ENCODE assay signal across 1 cellular context in genomic region chr4:1712216-1713002, GRCh38.
A peak's percentile ranks its signal among the peaks of the same experiment; 100 is the strongest.
TF ChIP-seq lines count a peak whose summit lies in the region.

SLBP (minus strand) TSS chr4:1712319; CDS start chr4:1712188, 131 bp downstream.

TF ChIP-seq in H1, 55 proteins besides CTCF, POLR2A, EP300 and RAD21:
- peak; percentile 67 for TF ChIP-seq CTBP2 (IDR thresholded peaks at IDR 0.05; ENCODE audit: borderline replicate concordance, insufficient read depth, insufficient read length, low read length)
- peak; percentile 14; the same call in 1 of the 2 replicates for TF ChIP-seq CHD2 (IDR thresholded peaks at IDR 0.05; ENCODE audit: low read length)
- TF ChIP-seq MAFK (IDR thresholded peaks at IDR 0.05; ENCODE audit: low read depth, low read length) = no peak
- peak; percentile 92 for TF ChIP-seq MAX (IDR thresholded peaks at IDR 0.05)
- TF ChIP-seq SUZ12 (IDR thresholded peaks at IDR 0.05; ENCODE audit: low read length) = no peak
- TF ChIP-seq ATF2 (IDR thresholded peaks at IDR 0.05; ENCODE audit: low read length) = no peak
- no peak for TF ChIP-seq RNF2 (IDR thresholded peaks at IDR 0.05; ENCODE audit: borderline replicate concordance, low read depth, low read length, missing control alignments, poor library complexity, severe bottlenecking)
- TF ChIP-seq JUN (IDR thresholded peaks at IDR 0.05; ENCODE audit: low read depth, low read length) = no peak
- peak; percentile 1 for TF ChIP-seq NANOG (IDR thresholded peaks at IDR 0.05; ENCODE audit: insufficient read depth, low read depth, low read length, poor library complexity, severe bottlenecking)
- TF ChIP-seq KDM4A (IDR thresholded peaks at IDR 0.05; ENCODE audit: low read depth, low read length, severe bottlenecking) = peak; percentile 42
- TF ChIP-seq JUND (IDR thresholded peaks at IDR 0.05; ENCODE audit: low read length) = no peak
- TF ChIP-seq GTF2F1 (IDR thresholded peaks at IDR 0.05; ENCODE audit: borderline replicate concordance, low read depth, low read length) = no peak
- no peak for TF ChIP-seq SP2 (IDR thresholded peaks at IDR 0.05; ENCODE audit: low read length)
- no peak for TF ChIP-seq SAP30 (IDR thresholded peaks at IDR 0.05; ENCODE audit: insufficient read depth, insufficient replicate concordance, low read length)
- peak; percentile 14 to 41; a peak in 1 of 4 replicates for TF ChIP-seq HDAC2 (IDR thresholded peaks at IDR 0.05; ENCODE audit: borderline replicate concordance in 1 of 2, low read depth in 2 of 2, low read length in 2 of 2)
- 0 out of 2 replicates have a peak, but pooled peaks have one; percentile 27 for TF ChIP-seq EGR1 (IDR thresholded peaks at IDR 0.05; ENCODE audit: borderline replicate concordance, low read depth, low read length)
- no peak for TF ChIP-seq ZNF274 (IDR thresholded peaks at IDR 0.05; ENCODE audit: borderline replicate concordance, extremely low read depth, low read length)
- no peak for TF ChIP-seq KDM1A (IDR thresholded peaks at IDR 0.05; ENCODE audit: borderline replicate concordance, low read length)
- TF ChIP-seq POU5F1 (IDR thresholded peaks at IDR 0.05; ENCODE audit: low read depth, low read length) = no peak
- TF ChIP-seq SRF (IDR thresholded peaks at IDR 0.05; ENCODE audit: low read depth, low read length) = no peak
- peak; percentile 96 for TF ChIP-seq E2F6 (IDR thresholded peaks at IDR 0.05)
- TF ChIP-seq CBX5 (IDR thresholded peaks at IDR 0.05; ENCODE audit: low read depth, low read length) = no peak
- peak; percentile 66; the same call in 1 of the 2 replicates for TF ChIP-seq TAF1 (IDR thresholded peaks at IDR 0.05; ENCODE audit: low read depth, low read length)
- TF ChIP-seq NRF1 (IDR thresholded peaks at IDR 0.05; ENCODE audit: low read depth, low read length) = no peak
- no peak for TF ChIP-seq ATF3 (IDR thresholded peaks at IDR 0.05; ENCODE audit: insufficient read depth, low read depth, low read length)
- no peak for TF ChIP-seq BCL11A (IDR thresholded peaks at IDR 0.05; ENCODE audit: low read depth in 2 of 2, low read length in 2 of 2)
- TF ChIP-seq CHD1 (IDR thresholded peaks at IDR 0.05; ENCODE audit: low read depth, low read length) = no peak; the same call in 1 of the 2 replicates
- TF ChIP-seq, protein P1, sequence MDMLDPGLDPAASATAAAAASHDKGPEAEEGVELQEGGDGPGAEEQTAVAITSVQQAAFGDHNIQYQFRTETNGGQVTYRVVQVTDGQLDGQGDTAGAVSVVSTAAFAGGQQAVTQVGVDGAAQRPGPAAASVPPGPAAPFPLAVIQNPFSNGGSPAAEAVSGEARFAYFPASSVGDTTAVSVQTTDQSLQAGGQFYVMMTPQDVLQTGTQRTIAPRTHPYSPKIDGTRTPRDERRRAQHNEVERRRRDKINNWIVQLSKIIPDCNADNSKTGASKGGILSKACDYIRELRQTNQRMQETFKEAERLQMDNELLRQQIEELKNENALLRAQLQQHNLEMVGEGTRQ (IDR thresholded peaks at IDR 0.05; ENCODE audit: low read length) = no peak
- TF ChIP-seq BACH1 (IDR thresholded peaks at IDR 0.05; ENCODE audit: low read length) = peak; percentile 86; the same call in 1 of the 2 replicates
- 0 out of 2 replicates have a peak, but pooled peaks have one; percentile 53 for TF ChIP-seq SP1 (IDR thresholded peaks at IDR 0.05; ENCODE audit: low read depth, low read length)
- no peak for TF ChIP-seq HDAC6 (IDR thresholded peaks at IDR 0.05; ENCODE audit: low read depth, low read length)
- no peak for TF ChIP-seq CHD7 (IDR thresholded peaks at IDR 0.05; ENCODE audit: insufficient replicate concordance, low read length)
- peak; percentile 49; the same call in 1 of the 2 replicates for TF ChIP-seq TEAD4 (IDR thresholded peaks at IDR 0.05; ENCODE audit: low read depth, low read length)
- no peak for TF ChIP-seq BRCA1 (IDR thresholded peaks at IDR 0.05; ENCODE audit: low read depth, low read length)
- no peak for TF ChIP-seq RXRA (IDR thresholded peaks at IDR 0.05; ENCODE audit: insufficient read depth, low read depth, low read length)
- no peak for TF ChIP-seq RBBP5 (IDR thresholded peaks at IDR 0.05; ENCODE audit: borderline replicate concordance, low read depth, low read length)
- TF ChIP-seq SIX5 (IDR thresholded peaks at IDR 0.05; ENCODE audit: low read depth, low read length) = no peak
- no peak for TF ChIP-seq FOSL1 (IDR thresholded peaks at IDR 0.05; ENCODE audit: insufficient read depth, low read depth, low read length)
- TF ChIP-seq SIN3A (conservative IDR thresholded peaks at IDR 0.05 in 1 of 2, IDR thresholded peaks at IDR 0.05 in 1 of 2; ENCODE audit: low read depth in 1 of 2, low read length in 2 of 2) = peak; percentile 65 to 81; a peak in 2 of 4 replicates
- TF ChIP-seq RFX5 (IDR thresholded peaks at IDR 0.05; ENCODE audit: borderline replicate concordance, low read depth, low read length) = peak; percentile 50; the same call in 1 of the 2 replicates
- TF ChIP-seq TAF7 (optimal IDR thresholded peaks at IDR 0.05; ENCODE audit: borderline replicate concordance, low read depth, low read length) = peak; percentile 19
- TF ChIP-seq KDM5A (IDR thresholded peaks at IDR 0.05; ENCODE audit: low read length) = no peak
- TF ChIP-seq PHF8 (conservative IDR thresholded peaks at IDR 0.05; ENCODE audit: low read depth, low read length) = peak; percentile 83
- no peak for TF ChIP-seq TCF12 (IDR thresholded peaks at IDR 0.05; ENCODE audit: low read depth, low read length)
- no peak for TF ChIP-seq SP4 (IDR thresholded peaks at IDR 0.05; ENCODE audit: low read length)
- no peak for TF ChIP-seq YY1 (IDR thresholded peaks at IDR 0.05; ENCODE audit: low read depth, low read length)
- peak; percentile 78 for TF ChIP-seq POLR2AphosphoS5 (IDR thresholded peaks at IDR 0.05; ENCODE audit: low read depth, low read length)
- TF ChIP-seq CEBPB (IDR thresholded peaks at IDR 0.05; ENCODE audit: low read depth, low read length) = no peak
- TF ChIP-seq CREB1 (IDR thresholded peaks at IDR 0.05) = no peak
- TF ChIP-seq EZH2 (IDR thresholded peaks at IDR 0.05; ENCODE audit: low read depth, low read length, severe bottlenecking) = peak; percentile 7
- TF ChIP-seq SIRT6 (IDR thresholded peaks at IDR 0.05; ENCODE audit: low read length) = no peak
- peak; percentile 91 for TF ChIP-seq ASH2L (IDR thresholded peaks at IDR 0.05; ENCODE audit: low read length)
- peak; percentile 74; the same call in 1 of the 2 replicates for TF ChIP-seq TBP (IDR thresholded peaks at IDR 0.05; ENCODE audit: low read depth, low read length)
- no peak for TF ChIP-seq CBX8 (IDR thresholded peaks at IDR 0.05; ENCODE audit: borderline replicate concordance, low read depth, low read length)
- TF ChIP-seq GABPA (IDR thresholded peaks at IDR 0.05; ENCODE audit: borderline replicate concordance, insufficient read depth, low read length) = no peak
